ENCODE assay signal across 27 cellular contexts in genomic region chr9:85215936-85216335, GRCh38.
"Had no signal": no experiment of that assay in that cellular context is flagged by ENCODE, and none has a peak within 500 bp of the region (broad histone marks: within the 10 kb centered on the region; RNA-seq: fewer than 3 reads in every experiment).

No MANE protein-coding gene starts in this region.

- H3K9me3 ChIP-seq: adrenal gland, breast epithelium, esophagus muscularis mucosa, heart right ventricle, mucosa of descending colon, right atrium auricular region, spleen, tibial nerve had no signal

- H3K36me3 ChIP-seq: adrenal gland, breast epithelium, esophagus muscularis mucosa, heart right ventricle, right atrium auricular region, spleen, tibial nerve, WERI-Rb-1 had no signal

- DNase-seq: activated CD4-positive, alpha-beta T cell treated with anti-CD3 and anti-CD28 coated beads for 48 hours; activated CD4-positive, alpha-beta T cell treated with anti-CD3 and anti-CD28 coated beads, Interleukin-2, amount 50 U/mL, for 48 hours; activated CD8-positive, alpha-beta memory T cell treated with anti-CD3 and anti-CD28 coated beads for 24 hours; activated effector memory CD4-positive, alpha-beta T cell treated with Interleukin-2 at 50 U/mL for 16 hours; activated naive CD4-positive, alpha-beta T cell treated with anti-CD3 and anti-CD28 coated beads for 36 hours; activated naive CD8-positive, alpha-beta T cell treated with anti-CD3 and anti-CD28 coated beads for 36 hours; adrenal gland; central memory CD4-positive, alpha-beta T cell; endodermal cell; foreskin melanocyte; heart right ventricle; kidney glomerular epithelial cell; mucosa of descending colon; spleen; stimulated activated naive CD4-positive, alpha-beta T cell; SW 1271; T-helper 9 cell; WERI-Rb-1 had no signal

- H3K4me3 ChIP-seq: adrenal gland, breast epithelium, esophagus muscularis mucosa, heart right ventricle, lung, mucosa of descending colon, right atrium auricular region, spleen, tibial nerve had no signal

- H3K27ac ChIP-seq: adrenal gland, breast epithelium, esophagus muscularis mucosa, heart right ventricle, right atrium auricular region, spleen, tibial nerve, WERI-Rb-1 had no signal

- H3K4me1 ChIP-seq: adrenal gland, breast epithelium, esophagus muscularis mucosa, heart right ventricle, right atrium auricular region, spleen had no signal

- FAIRE-seq: TTC549 had no signal

- H3K27me3 ChIP-seq: adrenal gland, breast epithelium, esophagus muscularis mucosa, right atrium auricular region, spleen, tibial nerve had no signal

- ATAC-seq: activated CD4-positive, CD25-positive, alpha-beta regulatory T cell treated with anti-CD3 and anti-CD28 coated beads, Interleukin-2, amount 50 U/mL, for 24 hours; heart right ventricle; left lobe of liver; mucosa of descending colon; natural killer cell treated with Interleukin-12 subunit alpha and Interleukin-12 subunit beta and Interleukin-15 and Interleukin-18, amount 100 ng/mL, for 72 hours had no signal
